ENCODE assay signal across 11 cellular contexts in genomic region chr15:101169457-101170071, GRCh38.
DNase-seq lines count a peak whose midpoint lies in the region; ATAC-seq and TF ChIP-seq lines count a peak whose summit lies in the region.
"Had no signal": no experiment of that assay in that cellular context is flagged by ENCODE, and none has a peak within 500 bp of the region (broad histone marks: within the 10 kb centered on the region; RNA-seq: fewer than 3 reads in every experiment).

No MANE protein-coding gene starts in this region.

- H4K20me1 ChIP-seq in BLaER1 (no peaks in the 10 kb centered on the region), GM23248 (ENCODE audit: insufficient read depth) (no peaks in the 10 kb centered on the region), osteoblast (ENCODE audit: insufficient read depth, low read length) (no peaks in the 10 kb centered on the region)

- H2AFZ ChIP-seq in GM23248 (no peak overlapping the region), osteoblast (ENCODE audit: low read length) (no peak overlapping the region)

- H3K4me3 ChIP-seq in BLaER1 (no peak overlapping the region), GM23248 (no peak overlapping the region), brain microvascular endothelial cell (ENCODE audit: low read depth, low read length) (no peak overlapping the region), osteoblast (ENCODE audit: insufficient read depth, low read length) (no peak overlapping the region), mucosa of descending colon (no peak overlapping the region)
- H3K4me3 ChIP-seq: colonic mucosa, right lobe of liver had no signal

- DNase-seq in GM23248 (peak; percentile 40), brain microvascular endothelial cell (no peak), osteoblast (ENCODE audit: insufficient read length, low spot score, missing footprints) (no peak), mucosa of descending colon (no peak)
- DNase-seq: colonic mucosa, foreskin melanocyte, NCI-H187 had no signal

- H3K27me3 ChIP-seq in BLaER1 (no peaks in the 10 kb centered on the region), GM23248 (replicated peaks; ENCODE audit: insufficient read depth) (no peaks in the 10 kb centered on the region), brain microvascular endothelial cell (replicated peaks) (no peaks in the 10 kb centered on the region), osteoblast (ENCODE audit: insufficient read depth, low read length) (no peaks in the 10 kb centered on the region)
- H3K27me3 ChIP-seq: colonic mucosa, right lobe of liver had no signal

- intact Hi-C loops in mucosa of descending colon (cut with DNase I, micrococcal nuclease) = no loop called here

- H3K9ac ChIP-seq in BLaER1 (peak overlapping the region; percentile 68), GM23248 (no peak overlapping the region)

- H3F3A ChIP-seq in GM23248 (ENCODE audit: insufficient read depth) = peaks cover 41% of the 10 kb centered on the region

- ATAC-seq in GM21619 (IDR thresholded peaks at IDR 0.05; ENCODE audit: unreplicated experiment) (no peak), mucosa of descending colon (no peak), HG03378 (IDR thresholded peaks at IDR 0.05; ENCODE audit: unreplicated experiment) (no peak)
- ATAC-seq: right lobe of liver had no signal

- peaks cover 21% of the 10 kb centered on the region for H3K9me3 ChIP-seq in BLaER1
- H3K9me3 ChIP-seq in GM23248 (ENCODE audit: low read depth) = peaks cover 7% of the 10 kb centered on the region
- peaks cover 9% of the 10 kb centered on the region for H3K9me3 ChIP-seq in osteoblast (ENCODE audit: low read depth, low read length)
- H3K9me3 ChIP-seq in mucosa of descending colon = peaks cover 24% of the 10 kb centered on the region

- in situ Hi-C loops in GM23248 (cut with MboI) (no loop called here), brain microvascular endothelial cell (cut with HindIII; ENCODE audit: low pct_ligation_motif_present, low sequenced_read_pairs) (no loop called here)

- peak overlapping the region; percentile 91 for H3K4me2 ChIP-seq in BLaER1
- no peak overlapping the region for H3K4me2 ChIP-seq in GM23248 (ENCODE audit: unreplicated experiment)
- H3K4me2 ChIP-seq in osteoblast (ENCODE audit: insufficient read depth, low read length) = peak overlapping the region; percentile 19

- TF ChIP-seq CTCF in brain microvascular endothelial cell (IDR thresholded peaks at IDR 0.05; ENCODE audit: low read depth, low read length, missing control alignments) = no peak
- no peak for TF ChIP-seq CTCF in osteoblast (IDR thresholded peaks at IDR 0.05; ENCODE audit: extremely low read depth, low read depth, low read length)
- no peak for TF ChIP-seq CTCF in mucosa of descending colon (IDR thresholded peaks at IDR 0.05)

- peak overlapping the region; percentile 84 for H3K27ac ChIP-seq in BLaER1
- peak overlapping the region; percentile 95 for H3K27ac ChIP-seq in GM23248
- H3K27ac ChIP-seq in brain microvascular endothelial cell = peak overlapping the region; percentile 69
- H3K27ac ChIP-seq in osteoblast (ENCODE audit: low read depth, low read length) = peak overlapping the region; percentile 96

- H3K4me1 ChIP-seq in BLaER1 (peaks cover 84% of the 10 kb centered on the region), GM23248 (ENCODE audit: insufficient read depth) (peaks cover 30% of the 10 kb centered on the region), osteoblast (ENCODE audit: insufficient read depth, low read length) (peaks cover 53% of the 10 kb centered on the region), mucosa of descending colon (ENCODE audit: low read depth) (peaks cover 15% of the 10 kb centered on the region)
- H3K4me1 ChIP-seq: colonic mucosa had no signal

- 67 to 75% methylated on average over 15 to 19 of the region's 19 CpGs for WGBS in GM23248 (ENCODE audit: low coverage in 1 of 2, low lambda C conversion rate in 2 of 2, missing lambda C conversion rate in 2 of 2), 2 experiments

- H3K36me3 ChIP-seq in BLaER1 (peaks cover 13% of the 10 kb centered on the region), GM23248 (ENCODE audit: low read depth) (no peaks in the 10 kb centered on the region), brain microvascular endothelial cell (replicated peaks) (peaks cover 4% of the 10 kb centered on the region), osteoblast (ENCODE audit: insufficient read depth, low read length) (peaks cover 7% of the 10 kb centered on the region), mucosa of descending colon (ENCODE audit: low read depth) (no peaks in the 10 kb centered on the region)
- H3K36me3 ChIP-seq: colonic mucosa, right lobe of liver had no signal

- peaks cover 26% of the 10 kb centered on the region for H3K79me2 ChIP-seq in GM23248 (ENCODE audit: insufficient read depth)
- no peaks in the 10 kb centered on the region for H3K79me2 ChIP-seq in osteoblast (ENCODE audit: insufficient read depth, low read length)

- H3K9me2 ChIP-seq in GM23248 (ENCODE audit: insufficient read depth) = no peaks in the 10 kb centered on the region
